Comparison of ENCODE assay signal across 15 cellular contexts in genomic region chr16:31061126-31061812, GRCh38.
"Had no signal": no experiment of that assay in that cellular context is flagged by ENCODE, and none has a peak within 500 bp of the region (broad histone marks: within the 10 kb centered on the region; RNA-seq: fewer than 3 reads in every experiment).

No MANE protein-coding gene starts in this region.

- H3K9me3 Mint-ChIP-seq: activated naive CD4-positive, alpha-beta T cell treated with anti-CD3 and anti-CD28 coated beads, Interleukin-2, amount 50 U/mL, for 24 hours; neural progenitor cell had no signal

- ATAC-seq: esophagus mucosa, gastrocnemius medialis, left lung had no signal

- DNase-seq: activated CD4-positive, alpha-beta T cell treated with anti-CD3 and anti-CD28 coated beads for 1 hour; activated gamma-delta T cell; cerebellar nuclear complex; cortex of kidney; gastrocnemius medialis; head of caudate nucleus; left lung; mammary epithelial cell; stimulated activated CD4-positive, alpha-beta T cell treated with anti-CD3 and anti-CD28 coated beads, Interleukin-2, amount 100 ng/mL, for 24 hours; stimulated activated naive CD4-positive, alpha-beta T cell treated with Interleukin-2 at 50 U/mL for 16 hours; tibial artery; WERI-Rb-1 had no signal

- H3K27me3 Mint-ChIP-seq: activated naive CD4-positive, alpha-beta T cell treated with anti-CD3 and anti-CD28 coated beads, Interleukin-2, amount 50 U/mL, for 24 hours had no signal

- H3K27ac Mint-ChIP-seq: activated naive CD4-positive, alpha-beta T cell treated with anti-CD3 and anti-CD28 coated beads, Interleukin-2, amount 50 U/mL, for 24 hours; neural progenitor cell had no signal

- H3K4me3 Mint-ChIP-seq: activated naive CD4-positive, alpha-beta T cell treated with anti-CD3 and anti-CD28 coated beads, Interleukin-2, amount 50 U/mL, for 24 hours; neural progenitor cell had no signal
